ENCODE assay signal across 1 cellular context in genomic region chr3:127889461-127889863, GRCh38.
A peak's percentile ranks its signal among the peaks of the same experiment; 100 is the strongest.
TF ChIP-seq lines count a peak whose summit lies in the region.

No MANE protein-coding gene starts in this region.

TF ChIP-seq in GM12878, 131 proteins besides CTCF, POLR2A, EP300 and RAD21 (continued from another document):
- TF ChIP-seq E2F4 (IDR thresholded peaks at IDR 0.05; ENCODE audit: low read depth, low read length): no peak
- no peak for TF ChIP-seq IKZF1 (conservative IDR thresholded peaks at IDR 0.05)
- no peak for TF ChIP-seq SMARCA5 (IDR thresholded peaks at IDR 0.05)
- TF ChIP-seq MLLT1 (IDR thresholded peaks at IDR 0.05): no peak
- no peak for TF ChIP-seq POLR2AphosphoS2 (IDR thresholded peaks at IDR 0.05; ENCODE audit: low read depth, low read length)
- no peak for TF ChIP-seq PAX8 (IDR thresholded peaks at IDR 0.05)
- no peak for TF ChIP-seq RFX5 (IDR thresholded peaks at IDR 0.05; ENCODE audit: low read depth, low read length)
- TF ChIP-seq ATF3 (IDR thresholded peaks at IDR 0.05; ENCODE audit: borderline replicate concordance, extremely low read depth, low read depth, low read length): no peak
- no peak for TF ChIP-seq ESRRA (IDR thresholded peaks at IDR 0.05; ENCODE audit: low read length)
- no peak for TF ChIP-seq RB1 (IDR thresholded peaks at IDR 0.05; ENCODE audit: borderline replicate concordance)
- no peak for TF ChIP-seq STAT1 (conservative IDR thresholded peaks at IDR 0.05)
- peak; percentile 27; the same call in 1 of the 2 replicates for TF ChIP-seq PKNOX1 (IDR thresholded peaks at IDR 0.05)
- peak; percentile 48 for TF ChIP-seq JUNB (IDR thresholded peaks at IDR 0.05)
